Comparison of ENCODE assay signal across 1 cellular context in the genomic region with DNA sequence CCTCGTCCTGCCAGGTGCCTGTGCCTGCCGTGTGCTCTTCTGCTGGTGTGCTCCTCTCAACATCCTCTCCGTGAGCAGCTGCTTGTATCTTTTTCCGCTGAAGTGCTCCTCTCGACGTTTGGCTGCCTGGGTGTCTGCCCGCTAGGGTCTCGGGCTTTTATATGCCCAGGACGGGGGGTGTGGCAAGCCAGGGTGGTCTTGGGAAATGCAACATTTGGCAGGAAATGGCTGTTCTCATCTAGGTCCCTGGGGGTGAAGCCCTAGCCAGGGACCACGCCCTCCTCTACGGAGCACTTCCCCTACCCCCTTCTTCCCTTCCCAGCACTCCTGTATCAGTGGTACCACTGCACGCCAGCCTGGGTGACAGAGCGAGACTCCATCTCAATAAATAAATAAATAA.
TF ChIP-seq lines count a peak whose summit lies in the region.

No MANE protein-coding gene starts in this region.

TF ChIP-seq in GM23338, 12 proteins besides CTCF, POLR2A, EP300 and RAD21 (continued from another document):
- TF ChIP-seq, protein P1, sequence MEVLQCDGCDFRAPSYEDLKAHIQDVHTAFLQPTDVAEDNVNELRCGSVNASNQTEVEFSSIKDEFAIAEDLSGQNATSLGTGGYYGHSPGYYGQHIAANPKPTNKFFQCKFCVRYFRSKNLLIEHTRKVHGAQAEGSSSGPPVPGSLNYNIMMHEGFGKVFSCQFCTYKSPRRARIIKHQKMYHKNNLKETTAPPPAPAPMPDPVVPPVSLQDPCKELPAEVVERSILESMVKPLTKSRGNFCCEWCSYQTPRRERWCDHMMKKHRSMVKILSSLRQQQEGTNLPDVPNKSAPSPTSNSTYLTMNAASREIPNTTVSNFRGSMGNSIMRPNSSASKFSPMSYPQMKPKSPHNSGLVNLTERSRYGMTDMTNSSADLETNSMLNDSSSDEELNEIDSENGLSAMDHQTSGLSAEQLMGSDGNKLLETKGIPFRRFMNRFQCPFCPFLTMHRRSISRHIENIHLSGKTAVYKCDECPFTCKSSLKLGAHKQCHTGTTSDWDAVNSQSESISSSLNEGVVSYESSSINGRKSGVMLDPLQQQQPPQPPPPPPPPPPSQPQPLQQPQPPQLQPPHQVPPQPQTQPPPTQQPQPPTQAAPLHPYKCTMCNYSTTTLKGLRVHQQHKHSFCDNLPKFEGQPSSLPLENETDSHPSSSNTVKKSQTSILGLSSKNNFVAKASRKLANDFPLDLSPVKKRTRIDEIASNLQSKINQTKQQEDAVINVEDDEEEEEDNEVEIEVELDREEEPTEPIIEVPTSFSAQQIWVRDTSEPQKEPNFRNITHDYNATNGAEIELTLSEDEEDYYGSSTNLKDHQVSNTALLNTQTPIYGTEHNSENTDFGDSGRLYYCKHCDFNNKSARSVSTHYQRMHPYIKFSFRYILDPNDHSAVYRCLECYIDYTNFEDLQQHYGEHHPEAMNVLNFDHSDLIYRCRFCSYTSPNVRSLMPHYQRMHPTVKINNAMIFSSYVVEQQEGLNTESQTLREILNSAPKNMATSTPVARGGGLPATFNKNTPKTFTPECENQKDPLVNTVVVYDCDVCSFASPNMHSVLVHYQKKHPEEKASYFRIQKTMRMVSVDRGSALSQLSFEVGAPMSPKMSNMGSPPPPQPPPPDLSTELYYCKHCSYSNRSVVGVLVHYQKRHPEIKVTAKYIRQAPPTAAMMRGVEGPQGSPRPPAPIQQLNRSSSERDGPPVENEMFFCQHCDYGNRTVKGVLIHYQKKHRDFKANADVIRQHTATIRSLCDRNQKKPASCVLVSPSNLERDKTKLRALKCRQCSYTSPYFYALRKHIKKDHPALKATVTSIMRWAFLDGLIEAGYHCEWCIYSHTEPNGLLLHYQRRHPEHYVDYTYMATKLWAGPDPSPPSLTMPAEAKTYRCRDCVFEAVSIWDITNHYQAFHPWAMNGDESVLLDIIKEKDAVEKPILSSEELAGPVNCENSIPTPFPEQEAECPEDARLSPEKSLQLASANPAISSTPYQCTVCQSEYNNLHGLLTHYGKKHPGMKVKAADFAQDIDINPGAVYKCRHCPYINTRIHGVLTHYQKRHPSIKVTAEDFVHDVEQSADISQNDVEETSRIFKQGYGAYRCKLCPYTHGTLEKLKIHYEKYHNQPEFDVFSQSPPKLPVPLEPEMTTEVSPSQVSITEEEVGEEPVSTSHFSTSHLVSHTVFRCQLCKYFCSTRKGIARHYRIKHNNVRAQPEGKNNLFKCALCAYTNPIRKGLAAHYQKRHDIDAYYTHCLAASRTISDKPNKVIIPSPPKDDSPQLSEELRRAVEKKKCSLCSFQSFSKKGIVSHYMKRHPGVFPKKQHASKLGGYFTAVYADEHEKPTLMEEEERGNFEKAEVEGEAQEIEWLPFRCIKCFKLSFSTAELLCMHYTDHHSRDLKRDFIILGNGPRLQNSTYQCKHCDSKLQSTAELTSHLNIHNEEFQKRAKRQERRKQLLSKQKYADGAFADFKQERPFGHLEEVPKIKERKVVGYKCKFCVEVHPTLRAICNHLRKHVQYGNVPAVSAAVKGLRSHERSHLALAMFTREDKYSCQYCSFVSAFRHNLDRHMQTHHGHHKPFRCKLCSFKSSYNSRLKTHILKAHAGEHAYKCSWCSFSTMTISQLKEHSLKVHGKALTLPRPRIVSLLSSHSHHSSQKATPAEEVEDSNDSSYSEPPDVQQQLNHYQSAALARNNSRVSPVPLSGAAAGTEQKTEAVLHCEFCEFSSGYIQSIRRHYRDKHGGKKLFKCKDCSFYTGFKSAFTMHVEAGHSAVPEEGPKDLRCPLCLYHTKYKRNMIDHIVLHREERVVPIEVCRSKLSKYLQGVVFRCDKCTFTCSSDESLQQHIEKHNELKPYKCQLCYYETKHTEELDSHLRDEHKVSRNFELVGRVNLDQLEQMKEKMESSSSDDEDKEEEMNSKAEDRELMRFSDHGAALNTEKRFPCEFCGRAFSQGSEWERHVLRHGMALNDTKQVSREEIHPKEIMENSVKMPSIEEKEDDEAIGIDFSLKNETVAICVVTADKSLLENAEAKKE (CRISPR knock-in tag; IDR thresholded peaks at IDR 0.05), result no peak
- TF ChIP-seq STAT1 (IDR thresholded peaks at IDR 0.05; ENCODE audit: unreplicated experiment), result no peak
- no peak for TF ChIP-seq JUNB (IDR thresholded peaks at IDR 0.05; ENCODE audit: unreplicated experiment)
- no peak for TF ChIP-seq POLR2AphosphoS5 (IDR thresholded peaks at IDR 0.05; ENCODE audit: low read depth)
- TF ChIP-seq EZH2 (IDR thresholded peaks at IDR 0.05; ENCODE audit: low read depth, unreplicated experiment), result no peak
- no peak for TF ChIP-seq ZNF114 (CRISPR knock-in tag; IDR thresholded peaks at IDR 0.05)
